In genomic region chr20:64062596-64063388, GRCh38 we compare ENCODE assay signal across 8 cellular contexts. TPM values are rescaled to one million over a fixed set of nuclear protein-coding genes. Genes with fewer than 3 reads are reported as not detected.
DNase-seq lines count a peak whose midpoint lies in the region; ATAC-seq lines count a peak whose summit lies in the region.

Gene TCEA2 (plus strand): TSS chr20:64063198. CDS start chr20:64063313, 115 bp downstream.

- H3K27me3 Mint-ChIP-seq in memory B cell, result no peaks in the 10 kb centered on the region

- H3K27ac Mint-ChIP-seq in memory B cell, result peak within 1 kb of the TSS; percentile 86

- peak; percentile 96 for DNase-seq in CD1c-positive myeloid dendritic cell (ENCODE audit: extremely low spot score)
- DNase-seq in HS-5 (ENCODE audit: low read depth), result peak; percentile 85
- peak; percentile 31 for DNase-seq in NK-92 (lab: John Stamatoyannopoulos, UW; ENCODE audit: unreplicated experiment)
- DNase-seq in effector CD8-positive, alpha-beta T cell (lab: John Stamatoyannopoulos, UW), result peak; percentile 86
- DNase-seq in memory B cell (ENCODE audit: low spot score in 2 of 2), result peak; percentile 89 to 90
- DNase-seq in stimulated activated CD8-positive, alpha-beta memory T cell treated with anti-CD3 and anti-CD28 coated beads, Interleukin-12 subunit alpha, Interleukin-12 subunit beta, amount 100 ng/mL, for 1 hour (ENCODE audit: low read depth), result peak; percentile 88

- no peaks in the 10 kb centered on the region for H3K36me3 Mint-ChIP-seq in memory B cell

- CTCF ChIA-PET in activated CD8-positive, alpha-beta memory T cell treated with anti-CD3 and anti-CD28 coated beads for 36 hours (lab: Charles Lee), result interaction anchor here (0.7 to 6.7 kb wide), 4 partner anchors 11 to 82 kb away, joined by 3 to 67 read pairs (median 5); partner anchors contain the start of gene PRPF6

- H3K4me1 Mint-ChIP-seq in memory B cell, result peaks cover 43% of the 10 kb centered on the region

- H3K4me3 Mint-ChIP-seq in memory B cell, result peak within 1 kb of the TSS; percentile 90

- POLR2A ChIA-PET in activated CD8-positive, alpha-beta memory T cell treated with anti-CD3 and anti-CD28 coated beads for 36 hours (lab: Charles Lee), result interaction anchor here (0.6 to 1.5 kb wide), 3 partner anchors 17 to 542 kb away, joined by 4 read pairs; partner anchors contain the start of genes OPRL1, PPDPF, RGS19 and UCKL1

- ATAC-seq in GM19467 (IDR thresholded peaks at IDR 0.05; ENCODE audit: unreplicated experiment) (peak; percentile 81), memory B cell (ENCODE audit: low read depth) (peak; percentile 85)

- no peaks in the 10 kb centered on the region for H3K9me3 Mint-ChIP-seq in memory B cell

RNA-seq across cellular contexts. Expression of gene TCEA2, which starts in this region (rescaled TPM):
- 10 to 100 TPM; 25.9 to 27.5 TPM for total RNA-seq in activated CD8-positive, alpha-beta memory T cell treated with anti-CD3 and anti-CD28 coated beads for 36 hours

Comparison
In these comparisons a context has a peak if more than half of its experiments do, and no peak if none do; other contexts are left out.
1. Peak in every context shown above with its lines: DNase-seq and ATAC-seq.
2. DNase-seq: peak in every context shown above with its lines; median percentile 96 in CD1c-positive myeloid dendritic cell; 90 in memory B cell; 88 in stimulated activated CD8-positive, alpha-beta memory T cell treated with anti-CD3 and anti-CD28 coated beads, Interleukin-12 subunit alpha, Interleukin-12 subunit beta, amount 100 ng/mL, for 1 hour; 86 in effector CD8-positive, alpha-beta T cell; 85 in HS-5; 31 in NK-92.